ENCODE assay signal across 23 cellular contexts in genomic region chr2:197266477-197266876, GRCh38. TPM values are rescaled to one million over a fixed set of nuclear protein-coding genes. Genes with fewer than 3 reads are reported as not detected.
A peak's percentile ranks its signal among the peaks of the same experiment; 100 is the strongest.
DNase-seq lines count a peak whose midpoint lies in the region; ATAC-seq and TF ChIP-seq lines count a peak whose summit lies in the region.
"Had no signal": no experiment of that assay in that cellular context is flagged by ENCODE, and none has a peak within 500 bp of the region (broad histone marks: within the 10 kb centered on the region; RNA-seq: fewer than 3 reads in every experiment).

No MANE protein-coding gene starts in this region.

- no peak overlapping the region for H3K23ac ChIP-seq in neuronal stem cell (ENCODE audit: low read depth, low read length, poor library complexity)

- no peaks in the 10 kb centered on the region for H3K27me3 Mint-ChIP-seq in activated naive CD8-positive, alpha-beta T cell
- no peaks in the 10 kb centered on the region for H3K27me3 Mint-ChIP-seq in glutamatergic neuron (ENCODE audit: unreplicated experiment)

- no peak overlapping the region for H2BK15ac ChIP-seq in neuronal stem cell (ENCODE audit: low read length)

- H2BK120ac ChIP-seq in neuronal stem cell (ENCODE audit: low read depth, low read length): no peak overlapping the region

- no peak overlapping the region for H2AK5ac ChIP-seq in neuronal stem cell (ENCODE audit: low read depth, low read length)

- no peak overlapping the region for H3K4ac ChIP-seq in neuronal stem cell (ENCODE audit: low read length)

- ATAC-seq in GM19351 (IDR thresholded peaks at IDR 0.05; ENCODE audit: unreplicated experiment): peak; percentile 30
- ATAC-seq: sciatic nerve had no signal

- peaks cover 100% of the 10 kb centered on the region for H3K4me1 Mint-ChIP-seq in activated naive CD8-positive, alpha-beta T cell (ENCODE audit: low read depth)
- peaks cover 12% of the 10 kb centered on the region for H3K4me1 Mint-ChIP-seq in glutamatergic neuron (ENCODE audit: low read depth, unreplicated experiment)

- H3K27me3 ChIP-seq in neutrophil (no peaks in the 10 kb centered on the region), neuronal stem cell (ENCODE audit: control insufficient read depth in 3 of 3, insufficient read depth in 3 of 3, low read depth in 1 of 3, low read length in 3 of 3) (no peaks in the 10 kb centered on the region)
- H3K27me3 ChIP-seq: adrenal gland, BLaER1, tibial nerve had no signal

- no peak overlapping the region for H2AFZ ChIP-seq in neuronal stem cell (ENCODE audit: low read length)
- H2AFZ ChIP-seq: PC-9 had no signal

- H3K36me3 Mint-ChIP-seq in activated naive CD8-positive, alpha-beta T cell: peaks cover 18% of the 10 kb centered on the region
- H3K36me3 Mint-ChIP-seq in glutamatergic neuron (ENCODE audit: unreplicated experiment): no peaks in the 10 kb centered on the region

- no peak overlapping the region for H3K14ac ChIP-seq in neuronal stem cell (ENCODE audit: low read length)

- peak overlapping the region; percentile 80 for H3K27ac ChIP-seq in neutrophil
- H3K27ac ChIP-seq in neuronal stem cell (replicated peaks; ENCODE audit: low read length): no peak overlapping the region
- H3K27ac ChIP-seq: 22Rv1, adrenal gland, BLaER1, PC-9, SK-N-MC had no signal

- H2BK5ac ChIP-seq in neuronal stem cell (ENCODE audit: low read length): no peak overlapping the region

- no peak overlapping the region for H3K18ac ChIP-seq in neuronal stem cell (ENCODE audit: low read length)

- H3K36me3 ChIP-seq in neutrophil: no peaks in the 10 kb centered on the region
- no peaks in the 10 kb centered on the region for H3K36me3 ChIP-seq in neuronal stem cell (replicated peaks in 1 of 2; ENCODE audit: control insufficient read depth in 2 of 2, insufficient read depth in 2 of 2, low read length in 2 of 2)
- H3K36me3 ChIP-seq: adrenal gland, BLaER1, tibial nerve had no signal

- H3K4me2 ChIP-seq in neuronal stem cell (ENCODE audit: insufficient read depth, low read length, poor library complexity, severe bottlenecking): no peak overlapping the region
- H3K4me2 ChIP-seq: BLaER1, PC-9 had no signal

- H3K27ac Mint-ChIP-seq in activated naive CD8-positive, alpha-beta T cell: peak overlapping the region; percentile 97
- no peak overlapping the region for H3K27ac Mint-ChIP-seq in glutamatergic neuron (ENCODE audit: unreplicated experiment)

- TF ChIP-seq CTCF in neutrophil (IDR thresholded peaks at IDR 0.05): no peak
- TF ChIP-seq CTCF in glutamatergic neuron (IDR thresholded peaks at IDR 0.05; ENCODE audit: partially characterized antibody, unreplicated experiment): no peak

- DNase-seq in NOMO-1 treated with DMSO at 0.1 percent for 48 hours (lab: John Stamatoyannopoulos, UW; ENCODE audit: unreplicated experiment) (peak; percentile 12), NOMO-1 (lab: John Stamatoyannopoulos, UW; ENCODE audit: unreplicated experiment in 2 of 2) (no peak), glutamatergic neuron (no peak), OCI-M1 (lab: John Stamatoyannopoulos, UW) (no peak), neuronal stem cell (ENCODE audit: low spot score) (no peak)
- DNase-seq: activated CD8-positive, alpha-beta memory T cell treated with anti-CD3 and anti-CD28 coated beads for 24 hours; adrenal gland; cerebellar nuclear complex; DMS53; KBM-7; kidney glomerular epithelial cell; NCI-H2107; NCI-H69; occipital lobe; PC-9 had no signal

- H3K4me1 ChIP-seq in neutrophil (ENCODE audit: control insufficient read depth in 1 of 2, insufficient read depth in 1 of 2, low read depth in 1 of 2, low read length in 1 of 2) (peaks cover 67 to 78% of the 10 kb centered on the region in 2 experiments), neuronal stem cell (ENCODE audit: control insufficient read depth in 2 of 2, insufficient read depth in 1 of 2, low read depth in 1 of 2, low read length in 2 of 2) (peaks cover 0 to 4% of the 10 kb centered on the region in 2 donors)
- H3K4me1 ChIP-seq: BLaER1 had no signal

- H3K9me3 ChIP-seq in neutrophil (no peaks in the 10 kb centered on the region), neuronal stem cell (replicated peaks in 1 of 2; ENCODE audit: control insufficient read depth in 2 of 2, insufficient read depth in 1 of 2, low read depth in 1 of 2, low read length in 2 of 2) (no peaks in the 10 kb centered on the region)
- H3K9me3 ChIP-seq: adrenal gland, BLaER1, tibial nerve had no signal

- H3K9ac ChIP-seq in neuronal stem cell (ENCODE audit: low read depth, low read length, poor library complexity): no peak overlapping the region
- H3K9ac ChIP-seq: BLaER1 had no signal

- no peak overlapping the region for H3K4me3 ChIP-seq in neutrophil (ENCODE audit: low read depth in 1 of 2, low read length in 1 of 2)
- H3K4me3 ChIP-seq in neuronal stem cell (ENCODE audit: low read length in 2 of 2): no peak overlapping the region
- H3K4me3 ChIP-seq: adrenal gland, BLaER1, PC-9, SK-N-MC, tibial nerve had no signal

- H4K91ac ChIP-seq in neuronal stem cell (ENCODE audit: low read depth, low read length, poor library complexity): no peak overlapping the region

- H3K4me3 Mint-ChIP-seq in activated naive CD8-positive, alpha-beta T cell: peak overlapping the region; percentile 71
- no peak overlapping the region for H3K4me3 Mint-ChIP-seq in glutamatergic neuron (ENCODE audit: unreplicated experiment)

- H3K79me1 ChIP-seq in neuronal stem cell (ENCODE audit: low read depth, low read length): no peaks in the 10 kb centered on the region

- no peaks in the 10 kb centered on the region for H3K9me3 Mint-ChIP-seq in activated naive CD8-positive, alpha-beta T cell (ENCODE audit: low read depth)
- H3K9me3 Mint-ChIP-seq in glutamatergic neuron (ENCODE audit: unreplicated experiment): no peaks in the 10 kb centered on the region

- H4K8ac ChIP-seq in neuronal stem cell (ENCODE audit: low read depth, low read length): no peak overlapping the region

- WGBS in neuronal stem cell (ENCODE audit: extremely low coverage in 2 of 2, insufficient read length in 2 of 2, insufficient replicate concordance in 1 of 2), 2 donors: 100% methylated on average over 1 of the region's 3 CpGs; no CpG with 5 or more reads in 1 of the 2 donors

- H2BK12ac ChIP-seq in neuronal stem cell (ENCODE audit: low read length): no peak overlapping the region

RNA-seq across cellular contexts. Expression of gene ANKRD44, which starts 44.1 kb away (rescaled TPM):
- total RNA-seq in glutamatergic neuron (ENCODE audit: unreplicated experiment): 12.0 TPM
- polyA plus RNA-seq in neuronal stem cell (2013, experiment 1 of 2): 0.88 TPM
- 0.97 TPM for polyA plus RNA-seq in neuronal stem cell (2013, experiment 2 of 2)
